16 cellular contexts compared by ENCODE assay signal in the genomic region with DNA sequence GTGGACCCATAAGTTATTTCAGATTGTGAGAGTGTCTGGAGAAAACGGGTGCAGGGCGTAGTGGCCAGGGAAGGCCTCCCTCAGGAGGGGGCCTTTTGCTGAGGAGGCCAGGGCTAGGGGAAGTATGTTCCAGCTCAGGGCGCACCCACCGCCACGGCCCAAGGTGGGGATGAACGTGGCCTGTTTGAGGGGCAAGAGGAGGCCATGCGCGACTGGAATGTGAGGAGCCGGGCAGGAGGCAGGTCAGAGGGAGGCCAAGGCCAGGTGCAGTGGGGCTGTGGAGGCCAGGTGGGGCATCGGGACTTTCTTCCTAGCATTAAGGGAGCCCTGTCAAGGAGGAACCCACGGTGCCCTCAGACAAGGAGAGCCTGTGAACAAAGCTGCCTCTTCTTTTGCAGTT. TPM values are rescaled to one million over a fixed set of nuclear protein-coding genes. Genes with fewer than 3 reads are reported as not detected.
DNase-seq lines count a peak whose midpoint lies in the region; ATAC-seq and TF ChIP-seq lines count a peak whose summit lies in the region.
"Had no signal": no experiment of that assay in that cellular context is flagged by ENCODE, and none has a peak within 500 bp of the region (broad histone marks: within the 10 kb centered on the region; RNA-seq: fewer than 3 reads in every experiment).

No MANE protein-coding gene starts in this region.

- in situ Hi-C loops in IMR-90 (cut with MboI; ENCODE audit: low sequenced_read_pairs): no loop called here

- H3K18ac ChIP-seq in IMR-90 (ENCODE audit: low read depth, low read length) (no peak overlapping the region), neuronal stem cell (ENCODE audit: low read length) (peak overlapping the region; percentile 11)

- no peak overlapping the region for H2AK9ac ChIP-seq in IMR-90 (replicated peaks; ENCODE audit: low read depth, low read length, poor library complexity)

- H4K8ac ChIP-seq in IMR-90 (ENCODE audit: low read depth in 2 of 2, low read length in 2 of 2) (no peak overlapping the region), neuronal stem cell (ENCODE audit: low read depth, low read length) (no peak overlapping the region)

- H4K91ac ChIP-seq in IMR-90 (ENCODE audit: insufficient read depth, low read depth, low read length) (no peak overlapping the region), neuronal stem cell (ENCODE audit: low read depth, low read length, poor library complexity) (no peak overlapping the region)

- dilution Hi-C loops in IMR-90 (cut with HindIII; ENCODE audit: low sequenced_read_pairs, unreplicated experiment): no loop called here

- no peak for TF ChIP-seq POLR2A in IMR-90 (IDR thresholded peaks at IDR 0.05; ENCODE audit: low read depth, low read length)

- TF ChIP-seq RAD21 in IMR-90 (IDR thresholded peaks at IDR 0.05; ENCODE audit: low read length): no peak

- TF ChIP-seq CTCF in heart right ventricle (IDR thresholded peaks at IDR 0.05) (no peak), IMR-90 (conservative IDR thresholded peaks at IDR 0.05; ENCODE audit: low read depth, low read length) (no peak), left lung (IDR thresholded peaks at IDR 0.05) (no peak)

- H3K36me3 ChIP-seq in heart right ventricle (no peaks in the 10 kb centered on the region), IMR-90 (ENCODE audit: control insufficient read depth, insufficient read depth, low read length) (no peaks in the 10 kb centered on the region), neuronal stem cell (replicated peaks in 1 of 2; ENCODE audit: control insufficient read depth in 2 of 2, insufficient read depth in 2 of 2, low read length in 2 of 2) (no peaks in the 10 kb centered on the region), aorta (ENCODE audit: control insufficient read depth in 1 of 2, insufficient read depth in 2 of 2, low read length in 1 of 2) (no peaks in the 10 kb centered on the region), left lung (no peaks in the 10 kb centered on the region)
- H3K36me3 ChIP-seq: HAP-1 had no signal

- H3K14ac ChIP-seq in IMR-90 (replicated peaks; ENCODE audit: low read depth, low read length) (no peak overlapping the region), neuronal stem cell (ENCODE audit: low read length) (no peak overlapping the region)

- H3K79me1 ChIP-seq in IMR-90 (ENCODE audit: low read depth in 1 of 2, low read length in 2 of 2) (no peaks in the 10 kb centered on the region), neuronal stem cell (ENCODE audit: low read depth, low read length) (no peaks in the 10 kb centered on the region)

- intact Hi-C loops in Right ventricle myocardium inferior (cut with DNase I) (no loop called here), heart right ventricle (cut with DNase I) (no loop called here), IMR-90 (cut with micrococcal nuclease) (no loop called here), aorta (cut with DNase I) (no loop called here), left lung (cut with DNase I) (no loop called here)

- no peak for DNase-seq in Right ventricle myocardium inferior (ENCODE audit: missing footprints)
- DNase-seq in heart right ventricle: no peak
- no peak for DNase-seq in IMR-90
- no peak for DNase-seq in neuronal stem cell (ENCODE audit: low spot score)
- DNase-seq in aorta: no peak
- no peak for DNase-seq in left lung
- DNase-seq: ACHN; CD4-positive, alpha-beta memory T cell; DMS79 treated with DMSO at 0.1 percent for 48 hours; EL had no signal

- POLR2A ChIA-PET in IMR-90 (lab: Charles Lee; ENCODE audit: unreplicated experiment): interaction anchor here (1.0 kb wide), 1 partner anchor 40 kb away, joined by 3 read pairs; no protein-coding TSS in a partner anchor

- H3K27me3 ChIP-seq in heart right ventricle: no peaks in the 10 kb centered on the region
- peaks cover 8% of the 10 kb centered on the region for H3K27me3 ChIP-seq in IMR-90 (ENCODE audit: control insufficient read depth, insufficient read depth, low read length)
- H3K27me3 ChIP-seq in neuronal stem cell (ENCODE audit: control insufficient read depth in 3 of 3, insufficient read depth in 3 of 3, low read depth in 1 of 3, low read length in 3 of 3): peaks cover 0 to 5% (median 0%) of the 10 kb centered on the region in 3 experiments
- H3K27me3 ChIP-seq in aorta (ENCODE audit: control insufficient read depth in 1 of 2, insufficient read depth in 2 of 2, low read length in 1 of 2): no peaks in the 10 kb centered on the region
- no peaks in the 10 kb centered on the region for H3K27me3 ChIP-seq in left lung

- H2AK5ac ChIP-seq in IMR-90 (ENCODE audit: low read depth, low read length): no peak overlapping the region
- no peak overlapping the region for H2AK5ac ChIP-seq in neuronal stem cell (ENCODE audit: low read depth, low read length)

- no peak overlapping the region for H3K9ac ChIP-seq in IMR-90 (ENCODE audit: low read depth, low read length)
- no peak overlapping the region for H3K9ac ChIP-seq in neuronal stem cell (ENCODE audit: low read depth, low read length, poor library complexity)

- ATAC-seq in Right ventricle myocardium inferior (peak; percentile 28), heart right ventricle (no peak), IMR-90 (ENCODE audit: low read depth) (no peak), aorta (ENCODE audit: low FRiP score) (peak; percentile 23), left lung (no peak), GM21717 (IDR thresholded peaks at IDR 0.05; ENCODE audit: unreplicated experiment) (no peak)

- no peak overlapping the region for H3K4ac ChIP-seq in IMR-90 (ENCODE audit: low read depth, low read length)
- no peak overlapping the region for H3K4ac ChIP-seq in neuronal stem cell (ENCODE audit: low read length)

- no peak overlapping the region for H2BK15ac ChIP-seq in IMR-90 (ENCODE audit: low read depth, low read length)
- H2BK15ac ChIP-seq in neuronal stem cell (ENCODE audit: low read length): no peak overlapping the region

- H4K5ac ChIP-seq in IMR-90 (ENCODE audit: low read depth, low read length): no peak overlapping the region

- 79 to 82% methylated on average over 11 of the region's 11 CpGs for WGBS in heart right ventricle, 2 donors
- 50% methylated on average over 3 of the region's 11 CpGs; no CpG with 5 or more reads in 1 of the 2 experiments for WGBS in IMR-90 (ENCODE audit: extremely low coverage in 2 of 2, insufficient read length in 1 of 2), 2 experiments
- no CpG with 5 or more reads among the region's 11 CpGs for WGBS in neuronal stem cell (ENCODE audit: extremely low coverage in 2 of 2, insufficient read length in 2 of 2, insufficient replicate concordance in 1 of 2), 2 donors
- 78 to 79% methylated on average over 11 of the region's 11 CpGs for WGBS in aorta, 2 donors

- no peaks in the 10 kb centered on the region for H3K4me1 ChIP-seq in heart right ventricle
- no peaks in the 10 kb centered on the region for H3K4me1 ChIP-seq in IMR-90 (ENCODE audit: control insufficient read depth, insufficient read depth, low read length)
- no peaks in the 10 kb centered on the region for H3K4me1 ChIP-seq in neuronal stem cell (ENCODE audit: control insufficient read depth in 2 of 2, insufficient read depth in 1 of 2, low read depth in 1 of 2, low read length in 2 of 2)
- no peaks in the 10 kb centered on the region for H3K4me1 ChIP-seq in aorta (ENCODE audit: control insufficient read depth in 1 of 2, insufficient read depth in 2 of 2, low read length in 2 of 2)
- no peaks in the 10 kb centered on the region for H3K4me1 ChIP-seq in left lung
- H3K4me1 ChIP-seq: HAP-1 had no signal

- no peak overlapping the region for H3K27ac ChIP-seq in heart right ventricle
- no peak overlapping the region for H3K27ac ChIP-seq in IMR-90 (ENCODE audit: insufficient read depth, low read length)
- H3K27ac ChIP-seq in neuronal stem cell (replicated peaks; ENCODE audit: low read length): no peak overlapping the region
- H3K27ac ChIP-seq in aorta (ENCODE audit: low read depth in 1 of 2, low read length in 2 of 2): no peak overlapping the region
- no peak overlapping the region for H3K27ac ChIP-seq in left lung
- H3K27ac ChIP-seq: C4-2B had no signal

- H2BK5ac ChIP-seq in IMR-90 (ENCODE audit: low read depth, low read length, poor library complexity, severe bottlenecking): no peak overlapping the region
- no peak overlapping the region for H2BK5ac ChIP-seq in neuronal stem cell (ENCODE audit: low read length)

- H2AFZ ChIP-seq in IMR-90 (replicated peaks; ENCODE audit: low read length, poor library complexity) (peak overlapping the region; percentile 11), neuronal stem cell (ENCODE audit: low read length) (no peak overlapping the region)

- CTCF ChIA-PET in IMR-90 (lab: Yijun Ruan, JAX): no interaction called here

- H2BK20ac ChIP-seq in IMR-90 (ENCODE audit: low read depth, low read length): no peak overlapping the region

- H3K9me1 ChIP-seq in IMR-90 (ENCODE audit: insufficient read depth, low read length): no peaks in the 10 kb centered on the region

- H3K56ac ChIP-seq in IMR-90 (ENCODE audit: extremely low read depth, insufficient read depth, low read length): no peak overlapping the region

- H3K9me3 ChIP-seq in heart right ventricle (no peaks in the 10 kb centered on the region), IMR-90 (ENCODE audit: control insufficient read depth, insufficient read depth, low read length) (no peaks in the 10 kb centered on the region), neuronal stem cell (replicated peaks in 1 of 2; ENCODE audit: control insufficient read depth in 2 of 2, insufficient read depth in 1 of 2, low read depth in 1 of 2, low read length in 2 of 2) (no peaks in the 10 kb centered on the region), aorta (ENCODE audit: control insufficient read depth, low read length) (no peaks in the 10 kb centered on the region), left lung (no peaks in the 10 kb centered on the region)
- H3K9me3 ChIP-seq: HAP-1 had no signal

- no peak overlapping the region for H3K23ac ChIP-seq in IMR-90 (ENCODE audit: low read depth, low read length)
- peak overlapping the region; percentile 1 for H3K23ac ChIP-seq in neuronal stem cell (ENCODE audit: low read depth, low read length, poor library complexity)

- no TSS peak for BruUV-seq in IMR-90 (replicated peaks; lab: Mats Ljungman, UMichigan)

- H3K4me3 ChIP-seq in heart right ventricle (no peak overlapping the region), IMR-90 (ENCODE audit: insufficient read depth, low read depth, low read length) (no peak overlapping the region), neuronal stem cell (ENCODE audit: low read length in 2 of 2) (no peak overlapping the region), aorta (ENCODE audit: low read length in 2 of 2) (no peak overlapping the region), left lung (no peak overlapping the region)
- H3K4me3 ChIP-seq: HAP-1 had no signal

- H2BK120ac ChIP-seq in IMR-90 (ENCODE audit: low read depth, low read length) (no peak overlapping the region), neuronal stem cell (ENCODE audit: low read depth, low read length) (no peak overlapping the region)

- H3K4me2 ChIP-seq in IMR-90 (ENCODE audit: low read depth, low read length) (no peak overlapping the region), neuronal stem cell (ENCODE audit: insufficient read depth, low read length, poor library complexity, severe bottlenecking) (no peak overlapping the region)

- H2BK12ac ChIP-seq in neuronal stem cell (ENCODE audit: low read length): no peak overlapping the region

- H4K20me1 ChIP-seq in IMR-90 (ENCODE audit: insufficient read depth, low read length): no peaks in the 10 kb centered on the region

RNA-seq across cellular contexts. Expression of a gene that starts 26.7 kb away (rescaled TPM):
- not detected for total RNA-seq in Right ventricle myocardium inferior
- total RNA-seq in heart right ventricle: not detected
- not detected for polyA plus RNA-seq in heart right ventricle
- total RNA-seq in IMR-90 (2012; rRNA removed): not detected in 2 replicates
- polyA plus RNA-seq in IMR-90 (2012; rRNA removed): not detected in 2 replicates
- not detected in 2 replicates for polyA plus RNA-seq in IMR-90 (2012; cell fraction: cytosol; rRNA removed)
- polyA plus RNA-seq in IMR-90 (2012; cell fraction: nucleus; rRNA removed; ENCODE audit: low replicate concordance): not detected in 2 replicates
- not detected for polyA plus RNA-seq in neuronal stem cell (2013, experiment 1 of 2)
- not detected for polyA plus RNA-seq in neuronal stem cell (2013, experiment 2 of 2)
- not detected for total RNA-seq in aorta
- not detected for polyA plus RNA-seq in aorta
- total RNA-seq in left lung: not detected
- total RNA-seq: A172; CD4-positive, alpha-beta memory T cell; H1; HT-29 had no signal
- polyA plus RNA-seq: CD4-positive, alpha-beta memory T cell; H1 had no signal

RNA-seq across cellular contexts. Expression of a gene that starts 40.3 kb away (rescaled TPM):
- 114 TPM for total RNA-seq in Right ventricle myocardium inferior
- total RNA-seq in heart right ventricle: 100 to 1,000 TPM; 107 to 175 (median 128) TPM
- 100 to 1,000 TPM in 1 of 2 donors, 10 to 100 TPM in 1; 29.6 to 151 TPM for polyA plus RNA-seq in heart right ventricle
- total RNA-seq in IMR-90 (2012; rRNA removed): 83.3 and 148 TPM in 2 replicates
- 122 and 130 TPM in 2 replicates for polyA plus RNA-seq in IMR-90 (2012; rRNA removed)
- 188 and 191 TPM in 2 replicates for polyA plus RNA-seq in IMR-90 (2012; cell fraction: cytosol; rRNA removed)
- polyA plus RNA-seq in IMR-90 (2012; cell fraction: nucleus; rRNA removed; ENCODE audit: low replicate concordance): 154 and 210 TPM in 2 replicates
- polyA plus RNA-seq in neuronal stem cell (2013, experiment 1 of 2): 11.7 TPM
- polyA plus RNA-seq in neuronal stem cell (2013, experiment 2 of 2): 12.1 TPM
- 100 to 1,000 TPM; 152 to 173 TPM for total RNA-seq in aorta
- polyA plus RNA-seq in aorta: 10 to 100 TPM; 52.5 to 64.1 TPM
- total RNA-seq in left lung: 100 to 1,000 TPM; 104 to 155 TPM

Comparison
In these comparisons a context has a peak if more than half of its experiments do, and no peak if none do; other contexts are left out.
1. ATAC-seq: peak in Right ventricle myocardium inferior (single experiment) and aorta (single experiment); none in heart right ventricle (0 of 8), IMR-90 (single experiment), left lung (single experiment) and GM21717 (single experiment).